1 cellular context compared by ENCODE assay signal in genomic region chr4:83034630-83035494, GRCh38.
TF ChIP-seq lines count a peak whose summit lies in the region.

TSS of gene COPS4 (plus strand) at chr4:83035183. CDS start at chr4:83035225, 42 bp downstream.

TF ChIP-seq in K562, 482 proteins besides CTCF, POLR2A, EP300 and RAD21 (continued from another document and continues in another):
- peak; percentile 12 to 35; a peak in 2 of 4 replicates for TF ChIP-seq RCOR1 (IDR thresholded peaks at IDR 0.05; ENCODE audit: borderline replicate concordance in 1 of 2, low read depth in 2 of 2, low read length in 2 of 2)
- TF ChIP-seq KDM4B (IDR thresholded peaks at IDR 0.05; ENCODE audit: borderline replicate concordance in 2 of 2, low read depth in 1 of 2), result no peak
- TF ChIP-seq RREB1 (CRISPR knock-in tag; IDR thresholded peaks at IDR 0.05), result 0 out of 2 replicates have a peak, but pooled peaks have one; percentile 54
- peak; percentile 68 for TF ChIP-seq EGR1 (conservative IDR thresholded peaks at IDR 0.05)
- TF ChIP-seq ZNF408 (CRISPR knock-in tag; IDR thresholded peaks at IDR 0.05; ENCODE audit: low read depth), result no peak
- no peak for TF ChIP-seq MED1 (CRISPR knock-in tag; IDR thresholded peaks at IDR 0.05; ENCODE audit: borderline replicate concordance)
- no peak for TF ChIP-seq E2F4 (CRISPR knock-in tag; IDR thresholded peaks at IDR 0.05; ENCODE audit: low read depth)
- TF ChIP-seq, protein P1, sequence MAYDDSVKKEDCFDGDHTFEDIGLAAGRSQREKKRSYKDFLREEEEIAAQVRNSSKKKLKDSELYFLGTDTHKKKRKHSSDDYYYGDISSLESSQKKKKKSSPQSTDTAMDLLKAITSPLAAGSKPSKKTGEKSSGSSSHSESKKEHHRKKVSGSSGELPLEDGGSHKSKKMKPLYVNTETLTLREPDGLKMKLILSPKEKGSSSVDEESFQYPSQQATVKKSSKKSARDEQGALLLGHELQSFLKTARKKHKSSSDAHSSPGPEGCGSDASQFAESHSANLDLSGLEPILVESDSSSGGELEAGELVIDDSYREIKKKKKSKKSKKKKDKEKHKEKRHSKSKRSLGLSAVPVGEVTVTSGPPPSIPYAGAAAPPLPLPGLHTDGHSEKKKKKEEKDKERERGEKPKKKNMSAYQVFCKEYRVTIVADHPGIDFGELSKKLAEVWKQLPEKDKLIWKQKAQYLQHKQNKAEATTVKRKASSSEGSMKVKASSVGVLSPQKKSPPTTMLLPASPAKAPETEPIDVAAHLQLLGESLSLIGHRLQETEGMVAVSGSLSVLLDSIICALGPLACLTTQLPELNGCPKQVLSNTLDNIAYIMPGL (CRISPR knock-in tag; IDR thresholded peaks at IDR 0.05), result peak; percentile 29; the same call in 1 of the 2 replicates
- peak; percentile 63 for TF ChIP-seq E2F8 (IDR thresholded peaks at IDR 0.05; ENCODE audit: low read depth, partially characterized antibody)
- TF ChIP-seq, protein P2, sequence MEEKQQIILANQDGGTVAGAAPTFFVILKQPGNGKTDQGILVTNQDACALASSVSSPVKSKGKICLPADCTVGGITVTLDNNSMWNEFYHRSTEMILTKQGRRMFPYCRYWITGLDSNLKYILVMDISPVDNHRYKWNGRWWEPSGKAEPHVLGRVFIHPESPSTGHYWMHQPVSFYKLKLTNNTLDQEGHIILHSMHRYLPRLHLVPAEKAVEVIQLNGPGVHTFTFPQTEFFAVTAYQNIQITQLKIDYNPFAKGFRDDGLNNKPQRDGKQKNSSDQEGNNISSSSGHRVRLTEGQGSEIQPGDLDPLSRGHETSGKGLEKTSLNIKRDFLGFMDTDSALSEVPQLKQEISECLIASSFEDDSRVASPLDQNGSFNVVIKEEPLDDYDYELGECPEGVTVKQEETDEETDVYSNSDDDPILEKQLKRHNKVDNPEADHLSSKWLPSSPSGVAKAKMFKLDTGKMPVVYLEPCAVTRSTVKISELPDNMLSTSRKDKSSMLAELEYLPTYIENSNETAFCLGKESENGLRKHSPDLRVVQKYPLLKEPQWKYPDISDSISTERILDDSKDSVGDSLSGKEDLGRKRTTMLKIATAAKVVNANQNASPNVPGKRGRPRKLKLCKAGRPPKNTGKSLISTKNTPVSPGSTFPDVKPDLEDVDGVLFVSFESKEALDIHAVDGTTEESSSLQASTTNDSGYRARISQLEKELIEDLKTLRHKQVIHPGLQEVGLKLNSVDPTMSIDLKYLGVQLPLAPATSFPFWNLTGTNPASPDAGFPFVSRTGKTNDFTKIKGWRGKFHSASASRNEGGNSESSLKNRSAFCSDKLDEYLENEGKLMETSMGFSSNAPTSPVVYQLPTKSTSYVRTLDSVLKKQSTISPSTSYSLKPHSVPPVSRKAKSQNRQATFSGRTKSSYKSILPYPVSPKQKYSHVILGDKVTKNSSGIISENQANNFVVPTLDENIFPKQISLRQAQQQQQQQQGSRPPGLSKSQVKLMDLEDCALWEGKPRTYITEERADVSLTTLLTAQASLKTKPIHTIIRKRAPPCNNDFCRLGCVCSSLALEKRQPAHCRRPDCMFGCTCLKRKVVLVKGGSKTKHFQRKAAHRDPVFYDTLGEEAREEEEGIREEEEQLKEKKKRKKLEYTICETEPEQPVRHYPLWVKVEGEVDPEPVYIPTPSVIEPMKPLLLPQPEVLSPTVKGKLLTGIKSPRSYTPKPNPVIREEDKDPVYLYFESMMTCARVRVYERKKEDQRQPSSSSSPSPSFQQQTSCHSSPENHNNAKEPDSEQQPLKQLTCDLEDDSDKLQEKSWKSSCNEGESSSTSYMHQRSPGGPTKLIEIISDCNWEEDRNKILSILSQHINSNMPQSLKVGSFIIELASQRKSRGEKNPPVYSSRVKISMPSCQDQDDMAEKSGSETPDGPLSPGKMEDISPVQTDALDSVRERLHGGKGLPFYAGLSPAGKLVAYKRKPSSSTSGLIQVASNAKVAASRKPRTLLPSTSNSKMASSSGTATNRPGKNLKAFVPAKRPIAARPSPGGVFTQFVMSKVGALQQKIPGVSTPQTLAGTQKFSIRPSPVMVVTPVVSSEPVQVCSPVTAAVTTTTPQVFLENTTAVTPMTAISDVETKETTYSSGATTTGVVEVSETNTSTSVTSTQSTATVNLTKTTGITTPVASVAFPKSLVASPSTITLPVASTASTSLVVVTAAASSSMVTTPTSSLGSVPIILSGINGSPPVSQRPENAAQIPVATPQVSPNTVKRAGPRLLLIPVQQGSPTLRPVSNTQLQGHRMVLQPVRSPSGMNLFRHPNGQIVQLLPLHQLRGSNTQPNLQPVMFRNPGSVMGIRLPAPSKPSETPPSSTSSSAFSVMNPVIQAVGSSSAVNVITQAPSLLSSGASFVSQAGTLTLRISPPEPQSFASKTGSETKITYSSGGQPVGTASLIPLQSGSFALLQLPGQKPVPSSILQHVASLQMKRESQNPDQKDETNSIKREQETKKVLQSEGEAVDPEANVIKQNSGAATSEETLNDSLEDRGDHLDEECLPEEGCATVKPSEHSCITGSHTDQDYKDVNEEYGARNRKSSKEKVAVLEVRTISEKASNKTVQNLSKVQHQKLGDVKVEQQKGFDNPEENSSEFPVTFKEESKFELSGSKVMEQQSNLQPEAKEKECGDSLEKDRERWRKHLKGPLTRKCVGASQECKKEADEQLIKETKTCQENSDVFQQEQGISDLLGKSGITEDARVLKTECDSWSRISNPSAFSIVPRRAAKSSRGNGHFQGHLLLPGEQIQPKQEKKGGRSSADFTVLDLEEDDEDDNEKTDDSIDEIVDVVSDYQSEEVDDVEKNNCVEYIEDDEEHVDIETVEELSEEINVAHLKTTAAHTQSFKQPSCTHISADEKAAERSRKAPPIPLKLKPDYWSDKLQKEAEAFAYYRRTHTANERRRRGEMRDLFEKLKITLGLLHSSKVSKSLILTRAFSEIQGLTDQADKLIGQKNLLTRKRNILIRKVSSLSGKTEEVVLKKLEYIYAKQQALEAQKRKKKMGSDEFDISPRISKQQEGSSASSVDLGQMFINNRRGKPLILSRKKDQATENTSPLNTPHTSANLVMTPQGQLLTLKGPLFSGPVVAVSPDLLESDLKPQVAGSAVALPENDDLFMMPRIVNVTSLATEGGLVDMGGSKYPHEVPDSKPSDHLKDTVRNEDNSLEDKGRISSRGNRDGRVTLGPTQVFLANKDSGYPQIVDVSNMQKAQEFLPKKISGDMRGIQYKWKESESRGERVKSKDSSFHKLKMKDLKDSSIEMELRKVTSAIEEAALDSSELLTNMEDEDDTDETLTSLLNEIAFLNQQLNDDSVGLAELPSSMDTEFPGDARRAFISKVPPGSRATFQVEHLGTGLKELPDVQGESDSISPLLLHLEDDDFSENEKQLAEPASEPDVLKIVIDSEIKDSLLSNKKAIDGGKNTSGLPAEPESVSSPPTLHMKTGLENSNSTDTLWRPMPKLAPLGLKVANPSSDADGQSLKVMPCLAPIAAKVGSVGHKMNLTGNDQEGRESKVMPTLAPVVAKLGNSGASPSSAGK (IDR thresholded peaks at IDR 0.05), result no peak
- no peak for TF ChIP-seq HDGF (IDR thresholded peaks at IDR 0.05)
- TF ChIP-seq ETS2 (tag; IDR thresholded peaks at IDR 0.05; ENCODE audit: borderline replicate concordance, poor library complexity, severe bottlenecking), result no peak
- no peak for TF ChIP-seq HNRNPK (IDR thresholded peaks at IDR 0.05; ENCODE audit: low read depth, low read length, poor library complexity, severe bottlenecking)
- TF ChIP-seq THAP12 (CRISPR knock-in tag; IDR thresholded peaks at IDR 0.05), result peak; percentile 96; the same call in 1 of the 2 replicates
- peak; percentile 90 for TF ChIP-seq EP400 (IDR thresholded peaks at IDR 0.05)
- 0 out of 2 replicates have a peak, but pooled peaks have one; percentile 9 for TF ChIP-seq ZNF12 (CRISPR knock-in tag; IDR thresholded peaks at IDR 0.05)
- TF ChIP-seq ZNF384 (IDR thresholded peaks at IDR 0.05; ENCODE audit: low read depth, low read length), result 0 out of 2 replicates have a peak, but pooled peaks have one; percentile 3
- TF ChIP-seq XRCC4 (IDR thresholded peaks at IDR 0.05; ENCODE audit: extremely low read depth, insufficient read depth, insufficient read length), result no peak
- peak; percentile 98 for TF ChIP-seq SNIP1 (IDR thresholded peaks at IDR 0.05; ENCODE audit: low read depth)
- TF ChIP-seq NONO (IDR thresholded peaks at IDR 0.05; ENCODE audit: low read depth in 2 of 2, low read length in 1 of 2), result peak in 1 of 2 experiments; percentile 39; a peak in 1 of 4 replicates
- peak; percentile 71 for TF ChIP-seq JUND (IDR thresholded peaks at IDR 0.05; ENCODE audit: borderline replicate concordance, low read depth, low read length)
- no peak; the same call in 2 of the 3 replicates for TF ChIP-seq JUND (tag; IDR thresholded peaks at IDR 0.05; ENCODE audit: borderline replicate concordance, low read depth, low read length)
- TF ChIP-seq SRSF7 (optimal IDR thresholded peaks at IDR 0.05; ENCODE audit: low read depth, low read length), result no peak
- peak; percentile 11; the same call in 1 of the 2 replicates for TF ChIP-seq GATAD2A (IDR thresholded peaks at IDR 0.05)
